In genomic region chr17:46571796-46572195, GRCh38 we compare ENCODE assay signal across 5 cellular contexts. TPM values are rescaled to one million over a fixed set of nuclear protein-coding genes. Genes with fewer than 3 reads are reported as not detected.
DNase-seq lines count a peak whose midpoint lies in the region; ATAC-seq, FAIRE-seq and TF ChIP-seq lines count a peak whose summit lies in the region.
"Not testable (repeated sequence)": the region's sequence is repeated elsewhere in the genome, so short reads cannot be mapped to it uniquely, and the experiment has no call there.

No MANE protein-coding gene starts in this region.

- H3K4me3 ChIP-seq in A549; Panc1 (ENCODE audit: low read depth in 2 of 2, low read length in 2 of 2); K562; upper lobe of left lung: not testable (repeated sequence)

- not testable (repeated sequence) for DNase-seq in A549 (ENCODE audit: low read depth in 1 of 2, low spot score in 1 of 2); GM12891 (ENCODE audit: insufficient read length, low spot score); Panc1 (ENCODE audit: low read depth, low spot score); K562 (ENCODE audit: extremely low read depth in 1 of 4, low spot score in 3 of 4); upper lobe of left lung

- H3K79me2 ChIP-seq in K562 (ENCODE audit: control insufficient read depth, insufficient read depth, low read length): not testable (repeated sequence)

- not testable (repeated sequence) for TF ChIP-seq POLR2A in A549 (IDR thresholded peaks at IDR 0.05; ENCODE audit: low read length); GM12891 (IDR thresholded peaks at IDR 0.05; ENCODE audit: low read depth, low read length); K562 (conservative IDR thresholded peaks at IDR 0.05); upper lobe of left lung (IDR thresholded peaks at IDR 0.05)

- not testable (repeated sequence) for H2AFZ ChIP-seq in K562 (ENCODE audit: low read depth, low read length)

- H3K27ac ChIP-seq in A549; Panc1 (ENCODE audit: low read length); K562 (ENCODE audit: extremely low read depth, low read depth, low read length); upper lobe of left lung: not testable (repeated sequence)

- not testable (repeated sequence) for H3K9ac ChIP-seq in K562 (ENCODE audit: insufficient read depth in 1 of 2, low read depth in 2 of 2, low read length in 2 of 2)

- H4K20me1 ChIP-seq in K562 (replicated peaks; ENCODE audit: control insufficient read depth, insufficient read depth, low read length): not testable (repeated sequence)

- intact Hi-C loops in Panc1 (cut with micrococcal nuclease; ENCODE audit: unreplicated experiment); K562 (cut with micrococcal nuclease): not testable (repeated sequence)

- FAIRE-seq in A549 (lab: Jason Lieb, UNC); K562 (lab: Jason Lieb, UNC): not testable (repeated sequence)
- FAIRE-seq in GM12891 (lab: Jason Lieb, UNC): peak; percentile 72

- not testable (repeated sequence) for H3K9me3 ChIP-seq in A549; Panc1 (ENCODE audit: control insufficient read depth, insufficient read depth, low read depth, low read length); K562 (replicated peaks; ENCODE audit: control insufficient read depth, insufficient read depth, low read depth, low read length); upper lobe of left lung

- TF ChIP-seq EP300 in A549 (IDR thresholded peaks at IDR 0.05); K562 (IDR thresholded peaks at IDR 0.05; ENCODE audit: low read length); upper lobe of left lung (IDR thresholded peaks at IDR 0.05): not testable (repeated sequence)

- in situ Hi-C loops in Panc1 (cut with HindIII; ENCODE audit: low pct_unique_long_range_greater_than_20kb, low sequenced_read_pairs): not testable (repeated sequence)
- in situ Hi-C loops in K562 (cut with MboI): loop anchor here (10.0 kb wide), 1 partner anchor 477 kb away; no protein-coding TSS in a partner anchor

- TSS peak; percentile 66 for BruUV-seq in Panc1 (replicated peaks; lab: Mats Ljungman, UMichigan)
- TSS peak; percentile 43 for BruUV-seq in K562 (replicated peaks; lab: Mats Ljungman, UMichigan)

- not testable (repeated sequence) for TF ChIP-seq RAD21 in A549 (conservative IDR thresholded peaks at IDR 0.05 in 1 of 2, IDR thresholded peaks at IDR 0.05 in 1 of 2); K562 (CRISPR knock-in tag; conservative IDR thresholded peaks at IDR 0.05 in 1 of 2, IDR thresholded peaks at IDR 0.05 in 1 of 2)

- not testable (repeated sequence) for H3K36me3 ChIP-seq in Panc1 (ENCODE audit: control insufficient read depth, insufficient read depth, low read length); K562 (ENCODE audit: control insufficient read depth, insufficient read depth, low read length); upper lobe of left lung

- H3K9me1 ChIP-seq in K562 (ENCODE audit: control insufficient read depth, insufficient read depth, low read length): not testable (repeated sequence)

- ATAC-seq in A549: peak; percentile 24 to 32; a peak in 2 of 6 replicates
- ATAC-seq in Panc1: not testable (repeated sequence)
- peak; percentile 70 for ATAC-seq in K562
- ATAC-seq in upper lobe of left lung (ENCODE audit: low FRiP score in 2 of 2): peak; percentile 30 to 58

- POLR2A ChIA-PET in A549 (lab: Yijun Ruan, JAX); Panc1 (lab: Charles Lee); K562 (lab: Yijun Ruan, JAX): not testable (repeated sequence)

- no CpG with 5 or more reads among the region's 4 CpGs for WGBS in A549 (ENCODE audit: missing lambda C conversion rate)
- WGBS in K562 (ENCODE audit: insufficient coverage, low coverage, missing lambda C conversion rate): no CpG with 5 or more reads among the region's 4 CpGs
- no CpG with 5 or more reads among the region's 4 CpGs for WGBS in upper lobe of left lung, 2 donors

- not testable (repeated sequence) for H3K4me1 ChIP-seq in A549; Panc1 (ENCODE audit: control insufficient read depth, insufficient read depth, low read length); K562 (replicated peaks in 1 of 2; ENCODE audit: control insufficient read depth in 2 of 2, insufficient read depth in 2 of 2, low read length in 2 of 2); upper lobe of left lung

- not testable (repeated sequence) for H3K4me2 ChIP-seq in A549; K562 (ENCODE audit: insufficient read depth, low read length)

- CTCF ChIA-PET in A549 (lab: Yijun Ruan, JAX); Panc1 (lab: Charles Lee); K562 (lab: Yijun Ruan, JAX; ENCODE audit: low intra/inter-chr PET ratio): not testable (repeated sequence)

- TF ChIP-seq CTCF in A549 (IDR thresholded peaks at IDR 0.05); Panc1 (IDR thresholded peaks at IDR 0.05); K562 (IDR thresholded peaks at IDR 0.05 in 2 of 3, conservative IDR thresholded peaks at IDR 0.05 in 1 of 3; ENCODE audit: insufficient read depth in 2 of 3, low read depth in 1 of 3, low read length in 3 of 3); upper lobe of left lung (IDR thresholded peaks at IDR 0.05): not testable (repeated sequence)

- H3K27me3 ChIP-seq in Panc1 (ENCODE audit: control insufficient read depth, insufficient read depth, low read length); K562 (ENCODE audit: control insufficient read depth in 2 of 2, insufficient read depth in 2 of 2, low read length in 2 of 2); upper lobe of left lung: not testable (repeated sequence)

RNA-seq across cellular contexts. Expression of gene ARL17A, which starts 7.7 kb away (rescaled TPM):
- polyA plus RNA-seq in A549 (2011; rRNA removed): 18.6 and 20.5 TPM in 2 replicates
- polyA plus RNA-seq in A549 (2012; cell fraction: cytosol; rRNA removed): 11.1 and 11.8 TPM in 2 replicates
- 35.7 and 36.3 TPM in 2 replicates for polyA plus RNA-seq in A549 (2012; cell fraction: nucleus; rRNA removed)
- polyA plus RNA-seq in A549 (2017; fragmentation: RNase III; extraction: RNeasy Plus Mini Kit Qiagen cat#74134 plus additional on column Dnase treatment): 9.3 to 10.0 TPM (median 9.3 TPM) in 3 replicates
- 51.7 and 52.8 TPM in 2 replicates for polyA minus RNA-seq in A549 (2011; rRNA and poly(A)+ RNA removed)
- 7.7 TPM for polyA plus RNA-seq in GM12891 (2012; ENCODE audit: low read depth, missing spikeins)
- 12.5 TPM for total RNA-seq in Panc1 (2021; ENCODE audit: unreplicated experiment)
- polyA plus RNA-seq in Panc1 (2012; ENCODE audit: insufficient read length): 7.0 TPM
- total RNA-seq in K562 (2011; cell fraction: chromatin; rRNA removed; ENCODE audit: low replicate concordance): 135 and 149 TPM in 2 replicates
- total RNA-seq in K562 (2011; cell fraction: nucleolus; rRNA removed): 56.0 and 59.9 TPM in 2 replicates
- total RNA-seq in K562 (2011; cell fraction: nucleoplasm; rRNA removed): 134 and 224 TPM in 2 replicates
- 4.7 and 6.8 TPM in 2 replicates for total RNA-seq in K562 (2014; rRNA removed)
- total RNA-seq in K562 (2014; rRNA removed; fragmentation: Illumina TruSeq; extraction: Trizol): 13.5 and 14.0 TPM in 2 replicates
- total RNA-seq in K562 (2015; rRNA removed; fragmentation: Illumina TruSeq; extraction: Trizol): 11.4 and 11.5 TPM in 2 replicates
- total RNA-seq in K562 (2021): 13.3 and 15.2 TPM in 2 replicates
- polyA plus RNA-seq in K562 (2011; rRNA removed): 24.8 and 39.3 TPM in 2 replicates
- polyA plus RNA-seq in K562 (2011; cell fraction: cytosol; rRNA removed): 21.4 and 29.1 TPM in 2 replicates
- 127 and 200 TPM in 2 replicates for polyA plus RNA-seq in K562 (2011; cell fraction: nucleus; rRNA removed)
- polyA plus RNA-seq in K562 (2012): 9.1 and 17.6 TPM in 2 replicates
- 16.0 and 19.0 TPM in 2 replicates for polyA plus RNA-seq in K562 (2014; fragmentation: Illumina TruSeq; extraction: Trizol)
- 1 to 10 TPM; 5.2 to 6.5 TPM for polyA plus RNA-seq in K562 (2014; fragmentation: Nextera tagmentation; extraction: Ambion mirVana)
- 19.7 and 23.7 TPM in 2 replicates for polyA plus RNA-seq in K562 (2014; rRNA removed)
- polyA minus RNA-seq in K562 (2011; rRNA and poly(A)+ RNA removed): 15.4 and 22.9 TPM in 2 replicates
- 5.0 and 5.1 TPM in 2 replicates for polyA minus RNA-seq in K562 (2011; cell fraction: cytosol; rRNA and poly(A)+ RNA removed)
- polyA minus RNA-seq in K562 (2011; cell fraction: nucleus; rRNA and poly(A)+ RNA removed): 35.0 and 42.4 TPM in 2 replicates
- total RNA-seq in upper lobe of left lung: 10 to 100 TPM in 5 of 6 donors, 1 to 10 TPM in 1; 4.6 to 24.1 (median 17.9) TPM

RNA-seq across cellular contexts. Expression of gene NSF, which starts 18.7 kb away (rescaled TPM):
- 61.2 and 63.1 TPM in 2 replicates for polyA plus RNA-seq in A549 (2011; rRNA removed)
- polyA plus RNA-seq in A549 (2012; cell fraction: cytosol; rRNA removed): 15.2 and 17.1 TPM in 2 replicates
- 11.6 and 14.1 TPM in 2 replicates for polyA plus RNA-seq in A549 (2012; cell fraction: nucleus; rRNA removed)
- polyA plus RNA-seq in A549 (2017; fragmentation: RNase III; extraction: RNeasy Plus Mini Kit Qiagen cat#74134 plus additional on column Dnase treatment): 30.1 to 31.4 TPM (median 31.0 TPM) in 3 replicates
- 41.3 and 45.7 TPM in 2 replicates for polyA minus RNA-seq in A549 (2011; rRNA and poly(A)+ RNA removed)
- polyA plus RNA-seq in GM12891 (2012; ENCODE audit: low read depth, missing spikeins): 14.6 TPM
- 56.5 TPM for total RNA-seq in Panc1 (2021; ENCODE audit: unreplicated experiment)
- polyA plus RNA-seq in Panc1 (2012; ENCODE audit: insufficient read length): 31.0 TPM
- 29.7 and 48.1 TPM in 2 replicates for total RNA-seq in K562 (2011; cell fraction: chromatin; rRNA removed; ENCODE audit: low replicate concordance)
- 22.9 and 25.7 TPM in 2 replicates for total RNA-seq in K562 (2011; cell fraction: nucleolus; rRNA removed)
- total RNA-seq in K562 (2011; cell fraction: nucleoplasm; rRNA removed): 19.8 and 28.9 TPM in 2 replicates
- 16.7 and 23.1 TPM in 2 replicates for total RNA-seq in K562 (2014; rRNA removed)
- total RNA-seq in K562 (2014; rRNA removed; fragmentation: Illumina TruSeq; extraction: Trizol): 36.7 and 39.0 TPM in 2 replicates
- 33.0 and 37.1 TPM in 2 replicates for total RNA-seq in K562 (2015; rRNA removed; fragmentation: Illumina TruSeq; extraction: Trizol)
- total RNA-seq in K562 (2021): 34.1 and 34.9 TPM in 2 replicates
- polyA plus RNA-seq in K562 (2011; rRNA removed): 33.6 and 39.8 TPM in 2 replicates
- polyA plus RNA-seq in K562 (2011; cell fraction: cytosol; rRNA removed): 12.1 and 18.6 TPM in 2 replicates
- 16.5 and 23.1 TPM in 2 replicates for polyA plus RNA-seq in K562 (2011; cell fraction: nucleus; rRNA removed)
- 28.9 and 44.4 TPM in 2 replicates for polyA plus RNA-seq in K562 (2012)
- polyA plus RNA-seq in K562 (2014; fragmentation: Illumina TruSeq; extraction: Trizol): 32.5 and 36.9 TPM in 2 replicates
- 10 to 100 TPM; 17.0 to 37.3 TPM for polyA plus RNA-seq in K562 (2014; fragmentation: Nextera tagmentation; extraction: Ambion mirVana)
- 17.4 and 20.5 TPM in 2 replicates for polyA plus RNA-seq in K562 (2014; rRNA removed)
- polyA minus RNA-seq in K562 (2011; rRNA and poly(A)+ RNA removed): 69.4 and 70.6 TPM in 2 replicates
- 15.7 and 18.7 TPM in 2 replicates for polyA minus RNA-seq in K562 (2011; cell fraction: cytosol; rRNA and poly(A)+ RNA removed)
- polyA minus RNA-seq in K562 (2011; cell fraction: nucleus; rRNA and poly(A)+ RNA removed): 20.7 and 42.1 TPM in 2 replicates
- 10 to 100 TPM; 11.2 to 40.5 (median 25.7) TPM for total RNA-seq in upper lobe of left lung

RNA-seq across cellular contexts. Expression of gene LRRC37A2, which starts 59.5 kb away (rescaled TPM):
- polyA plus RNA-seq in A549 (2011; rRNA removed) (5.7 and 6.2 TPM in 2 replicates), A549 (2017; fragmentation: RNase III; extraction: RNeasy Plus Mini Kit Qiagen cat#74134 plus additional on column Dnase treatment) (2.3 to 2.7 TPM (median 2.4 TPM) in 3 replicates), K562 (2011; rRNA removed) (6.3 and 6.6 TPM in 2 replicates), K562 (2014; fragmentation: Illumina TruSeq; extraction: Trizol) (4.8 and 6.3 TPM in 2 replicates), K562 (2014; fragmentation: Nextera tagmentation; extraction: Ambion mirVana) (1 to 10 TPM; 2.9 to 3.2 TPM), K562 (2014; rRNA removed) (3.4 and 5.6 TPM in 2 replicates)
- polyA plus RNA-seq in A549 (2012; cell fraction: cytosol; rRNA removed): 2.0 TPM in 2 replicates
- polyA plus RNA-seq in A549 (2012; cell fraction: nucleus; rRNA removed): 3.1 and 4.5 TPM in 2 replicates
- polyA minus RNA-seq in A549 (2011; rRNA and poly(A)+ RNA removed): 10.8 and 12.2 TPM in 2 replicates
- polyA plus RNA-seq in GM12891 (2012; ENCODE audit: low read depth, missing spikeins): 7.1 TPM
- total RNA-seq in Panc1 (2021; ENCODE audit: unreplicated experiment) (8.1 TPM), K562 (2014; rRNA removed) (4.1 TPM in 2 replicates), K562 (2014; rRNA removed; fragmentation: Illumina TruSeq; extraction: Trizol) (4.3 and 4.5 TPM in 2 replicates), K562 (2015; rRNA removed; fragmentation: Illumina TruSeq; extraction: Trizol) (5.3 and 5.7 TPM in 2 replicates), K562 (2021) (4.4 and 4.7 TPM in 2 replicates), upper lobe of left lung (10 to 100 TPM in 5 of 6 donors, 1 to 10 TPM in 1; 7.9 to 44.0 (median 14.6) TPM)
- 8.2 TPM for polyA plus RNA-seq in Panc1 (2012; ENCODE audit: insufficient read length)
- 27.0 and 57.9 TPM in 2 replicates for total RNA-seq in K562 (2011; cell fraction: chromatin; rRNA removed; ENCODE audit: low replicate concordance)
- total RNA-seq in K562 (2011; cell fraction: nucleolus; rRNA removed): 15.3 and 18.0 TPM in 2 replicates
- 28.5 and 39.2 TPM in 2 replicates for total RNA-seq in K562 (2011; cell fraction: nucleoplasm; rRNA removed)
- polyA plus RNA-seq in K562 (2011; cell fraction: cytosol; rRNA removed): 2.0 and 3.0 TPM in 2 replicates
- 14.7 and 18.1 TPM in 2 replicates for polyA plus RNA-seq in K562 (2011; cell fraction: nucleus; rRNA removed)
- 6.8 and 12.3 TPM in 2 replicates for polyA plus RNA-seq in K562 (2012)
- polyA minus RNA-seq in K562 (2011; rRNA and poly(A)+ RNA removed): 10.2 and 16.5 TPM in 2 replicates
- 0.86 and 2.3 TPM in 2 replicates for polyA minus RNA-seq in K562 (2011; cell fraction: cytosol; rRNA and poly(A)+ RNA removed)
- polyA minus RNA-seq in K562 (2011; cell fraction: nucleus; rRNA and poly(A)+ RNA removed): 9.2 and 16.2 TPM in 2 replicates
